1 cellular context compared by ENCODE assay signal in the genomic region with DNA sequence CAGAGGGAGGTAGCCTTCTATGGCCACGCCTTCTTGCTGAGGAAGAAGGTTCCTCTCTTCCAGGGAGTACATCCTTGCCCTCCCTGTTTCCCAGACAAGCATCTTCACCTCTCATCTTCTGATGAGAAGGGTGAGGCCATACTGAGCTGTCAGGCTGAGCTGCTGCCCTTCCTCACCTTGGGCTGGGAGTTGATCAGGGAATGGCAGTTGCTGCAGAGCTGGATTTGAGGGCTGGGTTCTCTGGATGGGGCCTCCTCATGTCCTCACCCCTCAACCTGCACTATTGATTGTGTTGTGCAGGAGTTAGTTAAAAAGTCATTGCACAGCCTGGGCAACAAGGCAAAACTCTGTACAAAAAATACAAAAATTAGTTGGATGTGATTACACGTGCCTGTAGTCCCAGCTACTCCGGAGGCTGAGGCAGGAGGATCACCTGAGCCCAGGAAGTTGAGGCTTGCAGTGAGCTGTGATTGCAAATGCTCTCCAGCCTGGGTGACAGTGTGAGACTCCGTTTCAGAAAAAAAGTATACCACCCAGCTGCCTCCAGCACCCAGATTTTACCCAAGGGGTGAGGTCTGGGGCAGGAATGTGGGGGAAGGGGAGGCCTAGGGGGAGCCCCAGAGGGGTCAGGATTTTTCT.
TF ChIP-seq lines count a peak whose summit lies in the region.

No MANE protein-coding gene starts in this region.

TF ChIP-seq in HEK293, 187 proteins besides CTCF, POLR2A, EP300 and RAD21:
- TF ChIP-seq ZFP3 (tag by site-specific recombination; IDR thresholded peaks at IDR 0.05; ENCODE audit: low read depth), result no peak
- TF ChIP-seq ZNF514 (tag by site-specific recombination; IDR thresholded peaks at IDR 0.05), result no peak
- TF ChIP-seq ZBTB17 (tag by site-specific recombination; IDR thresholded peaks at IDR 0.05), result peak; percentile 64
- TF ChIP-seq ZNF10 (tag by site-specific recombination; IDR thresholded peaks at IDR 0.05), result peak; percentile 44; the same call in 1 of the 2 replicates
- 0 out of 2 replicates have a peak, but pooled peaks have one; percentile 20 for TF ChIP-seq IKZF3 (tag by site-specific recombination; IDR thresholded peaks at IDR 0.05)
- TF ChIP-seq ZNF394 (tag by site-specific recombination; IDR thresholded peaks at IDR 0.05; ENCODE audit: borderline replicate concordance), result peak; percentile 62; the same call in 1 of the 2 replicates
